ENCODE assay signal across 32 cellular contexts in the genomic region with DNA sequence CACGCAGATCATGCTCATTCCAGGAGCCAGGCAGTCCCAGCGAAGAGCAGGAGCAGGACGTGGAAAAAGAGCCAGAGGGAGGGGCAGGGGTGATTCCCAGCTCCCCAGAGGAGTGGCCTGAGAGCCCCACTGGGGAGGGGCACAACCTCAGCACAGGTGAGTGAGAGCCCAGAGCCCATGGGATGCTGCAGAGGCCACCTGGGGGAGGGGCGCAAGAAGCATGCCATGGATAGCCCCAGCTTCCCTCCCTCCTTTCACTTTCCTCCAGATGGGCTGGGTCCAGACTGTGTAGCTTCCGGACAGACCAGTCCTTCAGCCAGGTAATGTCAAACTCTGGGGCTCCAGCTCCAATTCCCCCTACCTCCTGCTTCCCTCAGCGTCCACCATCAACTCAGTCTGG. TPM values are rescaled to one million over a fixed set of nuclear protein-coding genes. Genes with fewer than 3 reads are reported as not detected.
A peak's percentile ranks its signal among the peaks of the same experiment; 100 is the strongest.
DNase-seq lines count a peak whose midpoint lies in the region; ATAC-seq and TF ChIP-seq lines count a peak whose summit lies in the region.
"Had no signal": no experiment of that assay in that cellular context is flagged by ENCODE, and none has a peak within 500 bp of the region (broad histone marks: within the 10 kb centered on the region; RNA-seq: fewer than 3 reads in every experiment).

No MANE protein-coding gene starts in this region.

- no peaks in the 10 kb centered on the region for H3K9me3 ChIP-seq in gastrocnemius medialis

- TF ChIP-seq CTCF in MCF 10A (IDR thresholded peaks at IDR 0.05; ENCODE audit: unreplicated experiment) (no peak), foreskin keratinocyte (conservative IDR thresholded peaks at IDR 0.05) (no peak), gastrocnemius medialis (IDR thresholded peaks at IDR 0.05 in 4 of 5, conservative IDR thresholded peaks at IDR 0.05 in 1 of 5) (no peak)

- no peak overlapping the region for H3K27ac Mint-ChIP-seq in MCF 10A (ENCODE audit: low read depth, unreplicated experiment)
- H3K27ac Mint-ChIP-seq: activated naive CD8-positive, alpha-beta T cell; CD8-positive, alpha-beta T cell; memory B cell; T-helper 17 cell had no signal

- peak; percentile 5 for ATAC-seq in foreskin keratinocyte
- ATAC-seq in gastrocnemius medialis, result no peak
- ATAC-seq: activated CD8-positive, alpha-beta T cell treated with anti-CD3 and anti-CD28 coated beads, Interleukin-2, amount 10 ng/mL, durations not matched to agents 7 days and 5 days; CD8-positive, alpha-beta T cell; T-helper 17 cell had no signal

- H3K4me1 ChIP-seq in foreskin keratinocyte (no peaks in the 10 kb centered on the region), gastrocnemius medialis (peaks cover 48 to 49% of the 10 kb centered on the region in 2 donors)
- H3K4me1 ChIP-seq: parathyroid adenoma had no signal

- H3K4me3 Mint-ChIP-seq in MCF 10A (ENCODE audit: unreplicated experiment), result no peak overlapping the region
- H3K4me3 Mint-ChIP-seq: activated CD8-positive, alpha-beta T cell treated with anti-CD3 and anti-CD28 coated beads, Interleukin-2, amount 10 ng/mL, durations not matched to agents 7 days and 5 days; activated naive CD8-positive, alpha-beta T cell; CD8-positive, alpha-beta T cell; memory B cell; neural crest cell; T-helper 17 cell had no signal

- peaks cover 0 to 8% of the 10 kb centered on the region in 2 donors for H3K36me3 ChIP-seq in gastrocnemius medialis

- H3K27ac ChIP-seq in foreskin keratinocyte, result no peak overlapping the region
- H3K27ac ChIP-seq in gastrocnemius medialis, result peak overlapping the region; percentile 89 to 96 (median 92)
- H3K27ac ChIP-seq: parathyroid adenoma had no signal

- H3K27me3 ChIP-seq in foreskin keratinocyte, result peaks cover 3% of the 10 kb centered on the region
- no peaks in the 10 kb centered on the region for H3K27me3 ChIP-seq in gastrocnemius medialis

- H3K9me3 Mint-ChIP-seq in MCF 10A (ENCODE audit: unreplicated experiment), result no peaks in the 10 kb centered on the region
- H3K9me3 Mint-ChIP-seq: CD8-positive, alpha-beta T cell; memory B cell; neural crest cell had no signal

- no TSS peak for BruUV-seq in MCF 10A (replicated peaks; lab: Mats Ljungman, UMichigan)

- H3K36me3 Mint-ChIP-seq in MCF 10A (ENCODE audit: insufficient read depth, unreplicated experiment), result no peaks in the 10 kb centered on the region

- peaks cover 19% of the 10 kb centered on the region for H3K27me3 Mint-ChIP-seq in MCF 10A (ENCODE audit: insufficient read depth, unreplicated experiment)
- H3K27me3 Mint-ChIP-seq: activated naive CD8-positive, alpha-beta T cell; memory B cell; T-helper 17 cell had no signal

- no peak for TF ChIP-seq POLR2A in gastrocnemius medialis (IDR thresholded peaks at IDR 0.05)

- peaks cover 7% of the 10 kb centered on the region for H3K4me1 Mint-ChIP-seq in MCF 10A (ENCODE audit: insufficient read depth, unreplicated experiment)

- in situ Hi-C loops in T47D (cut with HindIII; ENCODE audit: low pct_unique_long_range_greater_than_20kb, low sequenced_read_pairs) (no loop called here), gastrocnemius medialis (cut with MboI; ENCODE audit: low sequenced_read_pairs in 4 of 4) (no loop called here)

- no peak overlapping the region for H3K4me3 ChIP-seq in gastrocnemius medialis

- intact Hi-C loops in MCF 10A (cut with micrococcal nuclease), result no loop called here
- intact Hi-C loops in gastrocnemius medialis (cut with DNase I; ENCODE audit: low total_unique reads), result no loop called here

- POLR2A ChIA-PET in MCF 10A (lab: Yijun Ruan, JAX), result interaction anchor here (0.7 to 0.8 kb wide), 2 partner anchors 12 to 61 kb away, joined by 3 to 4 read pairs; no protein-coding TSS in a partner anchor

- CTCF ChIA-PET in MCF 10A (lab: Yijun Ruan, JAX), result interaction anchor here (0.5 to 1.0 kb wide), 5 partner anchors 14 to 831 kb away, joined by 3 to 4 read pairs (median 3); no protein-coding TSS in a partner anchor

- DNase-seq in T47D (ENCODE audit: low read depth in 1 of 2, low spot score in 1 of 2), result peak; percentile 34 to 54
- no peak for DNase-seq in MCF 10A (ENCODE audit: unreplicated experiment)
- no peak for DNase-seq in foreskin keratinocyte
- no peak for DNase-seq in gastrocnemius medialis
- no peak for DNase-seq in T-helper 1 cell
- DNase-seq in cortex of kidney (lab: John Stamatoyannopoulos, UW), result no peak
- DNase-seq: activated CD4-positive, alpha-beta T cell treated with anti-CD3 and anti-CD28 coated beads for 1 hour; activated CD8-positive, alpha-beta T cell treated with anti-CD3 and anti-CD28 coated beads, Interleukin-2, amount 10 ng/mL, durations not matched to agents 7 days and 5 days; activated effector memory CD4-positive, alpha-beta T cell treated with Interleukin-2 at 50 U/mL for 16 hours; activated T-cell treated with anti-CD3 and anti-CD28 coated beads for 4 hours; AML-193; anterior cingulate cortex; CD8-positive, alpha-beta T cell; DMS153; effector CD4-positive, alpha-beta T cell; GDM1; HCEC 1CT; NCI-H1092 treated with DMSO at 0.1 percent for 48 hours; NCI-H2029 treated with DMSO at 0.1 percent for 48 hours; NCI-H526; right cardiac atrium; stimulated activated CD4-positive, alpha-beta T cell treated with anti-CD3 and anti-CD28 coated beads, Interleukin-12 subunit alpha, Interleukin-12 subunit beta, amount 100 ng/mL, for 4 hours; stimulated activated CD4-positive, alpha-beta T cell treated with anti-CD3 and anti-CD28 coated beads, Interleukin-4, amount 100 ng/mL, for 1 hour; T-helper 17 cell; trophoblast cell had no signal

RNA-seq across cellular contexts. Expression of a gene that starts 6.2 kb away (rescaled TPM):
- total RNA-seq in MCF 10A (2022) (not detected in 2 replicates), foreskin keratinocyte (not detected in 2 replicates), gastrocnemius medialis (10 to 100 TPM; 23.0 to 52.7 (median 43.4) TPM)
- polyA plus RNA-seq in foreskin keratinocyte, result not detected in 2 replicates
- total RNA-seq: activated CD8-positive, alpha-beta T cell treated with anti-CD3 and anti-CD28 coated beads, Interleukin-2, amount 10 ng/mL, durations not matched to agents 7 days and 5 days; bronchial epithelial cell; CD8-positive, alpha-beta T cell; neural crest cell; right cardiac atrium; RPMI7951; subcutaneous adipose tissue; T-helper 17 cell had no signal
- polyA plus RNA-seq: right cardiac atrium had no signal

RNA-seq across cellular contexts. Expression of a gene that starts 13.0 kb away (rescaled TPM):
- 52.2 and 80.3 TPM in 2 replicates for total RNA-seq in MCF 10A (2022)
- total RNA-seq in foreskin keratinocyte, result 42.2 and 88.5 TPM in 2 replicates
- polyA plus RNA-seq in foreskin keratinocyte, result 120 and 195 TPM in 2 replicates
- total RNA-seq in gastrocnemius medialis, result 10 to 100 TPM; 45.4 to 61.7 (median 49.5) TPM

RNA-seq across cellular contexts. Expression of a gene that starts 23.9 kb away (rescaled TPM):
- total RNA-seq in MCF 10A (2022), result 17.0 and 17.3 TPM in 2 replicates
- 96.0 and 108 TPM in 2 replicates for total RNA-seq in foreskin keratinocyte
- 111 and 135 TPM in 2 replicates for polyA plus RNA-seq in foreskin keratinocyte
- total RNA-seq in gastrocnemius medialis, result 1 to 10 TPM; 5.5 to 9.0 (median 6.7) TPM

RNA-seq across cellular contexts. Expression of a gene that starts 28.1 kb away (rescaled TPM):
- total RNA-seq in MCF 10A (2022) (1.7 and 3.2 TPM in 2 replicates), foreskin keratinocyte (4.3 and 6.2 TPM in 2 replicates), gastrocnemius medialis (10 to 100 TPM in 3 of 4 donors, 1 to 10 TPM in 1; 7.4 to 35.1 (median 15.8) TPM)
- polyA plus RNA-seq in foreskin keratinocyte, result 3.2 and 5.4 TPM in 2 replicates

RNA-seq across cellular contexts. Expression of a gene that starts 53.9 kb away (rescaled TPM):
- total RNA-seq in MCF 10A (2022) (1.1 TPM in 1 of 2 replicates, not detected in the other), foreskin keratinocyte (13.0 and 14.1 TPM in 2 replicates), gastrocnemius medialis (100 to 1,000 TPM in 3 of 4 donors, 10 to 100 TPM in 1; 90.0 to 171 (median 106) TPM)
- polyA plus RNA-seq in foreskin keratinocyte, result 21.7 and 23.2 TPM in 2 replicates
- total RNA-seq: activated CD8-positive, alpha-beta T cell treated with anti-CD3 and anti-CD28 coated beads, Interleukin-2, amount 10 ng/mL, durations not matched to agents 7 days and 5 days; CD8-positive, alpha-beta T cell had no signal

Comparison
In these comparisons a context has a peak if more than half of its experiments do, and no peak if none do; other contexts are left out.
1. DNase-seq: peak in T47D (2 of 2); none in MCF 10A (single experiment), foreskin keratinocyte (0 of 2), gastrocnemius medialis (0 of 2), T-helper 1 cell (0 of 5) and cortex of kidney (single experiment).
2. RNA of a gene that starts 6.2 kb away (total RNA-seq): 23.0 to 52.7 TPM in gastrocnemius medialis; not detected in MCF 10A and not detected in foreskin keratinocyte; every median in the first group is over 10 times any median in the second.